In the genomic region with DNA sequence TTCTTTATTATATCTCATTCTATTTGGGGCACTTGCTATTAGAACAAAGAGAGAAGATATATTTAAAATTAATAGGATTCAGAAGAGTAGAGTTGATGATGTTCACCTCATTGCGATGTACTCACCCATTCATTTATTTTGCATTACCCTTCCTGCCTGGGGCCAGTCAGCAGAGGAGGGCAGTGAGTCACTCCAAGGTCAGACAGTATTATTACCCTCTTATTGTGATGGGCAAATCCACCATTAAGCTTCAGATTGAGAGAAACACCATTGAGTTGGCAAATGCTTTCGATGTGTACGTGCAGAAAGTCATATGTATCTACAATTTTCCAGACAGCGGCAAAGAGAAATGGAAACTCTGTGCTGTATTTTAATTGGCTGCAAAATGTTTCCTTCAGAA, we compare ENCODE assay signal across 1 cellular context.
TF ChIP-seq lines count a peak whose summit lies in the region.

No MANE protein-coding gene starts in this region.

TF ChIP-seq in H1, 55 proteins besides CTCF, POLR2A, EP300 and RAD21 (continued from another document):
- TF ChIP-seq NRF1 (IDR thresholded peaks at IDR 0.05; ENCODE audit: low read depth, low read length), result no peak
- TF ChIP-seq PHF8 (conservative IDR thresholded peaks at IDR 0.05; ENCODE audit: low read depth, low read length), result no peak
- TF ChIP-seq POLR2AphosphoS5 (IDR thresholded peaks at IDR 0.05; ENCODE audit: low read depth, low read length), result no peak
- no peak for TF ChIP-seq SIRT6 (IDR thresholded peaks at IDR 0.05; ENCODE audit: low read length)
- TF ChIP-seq, protein P1, sequence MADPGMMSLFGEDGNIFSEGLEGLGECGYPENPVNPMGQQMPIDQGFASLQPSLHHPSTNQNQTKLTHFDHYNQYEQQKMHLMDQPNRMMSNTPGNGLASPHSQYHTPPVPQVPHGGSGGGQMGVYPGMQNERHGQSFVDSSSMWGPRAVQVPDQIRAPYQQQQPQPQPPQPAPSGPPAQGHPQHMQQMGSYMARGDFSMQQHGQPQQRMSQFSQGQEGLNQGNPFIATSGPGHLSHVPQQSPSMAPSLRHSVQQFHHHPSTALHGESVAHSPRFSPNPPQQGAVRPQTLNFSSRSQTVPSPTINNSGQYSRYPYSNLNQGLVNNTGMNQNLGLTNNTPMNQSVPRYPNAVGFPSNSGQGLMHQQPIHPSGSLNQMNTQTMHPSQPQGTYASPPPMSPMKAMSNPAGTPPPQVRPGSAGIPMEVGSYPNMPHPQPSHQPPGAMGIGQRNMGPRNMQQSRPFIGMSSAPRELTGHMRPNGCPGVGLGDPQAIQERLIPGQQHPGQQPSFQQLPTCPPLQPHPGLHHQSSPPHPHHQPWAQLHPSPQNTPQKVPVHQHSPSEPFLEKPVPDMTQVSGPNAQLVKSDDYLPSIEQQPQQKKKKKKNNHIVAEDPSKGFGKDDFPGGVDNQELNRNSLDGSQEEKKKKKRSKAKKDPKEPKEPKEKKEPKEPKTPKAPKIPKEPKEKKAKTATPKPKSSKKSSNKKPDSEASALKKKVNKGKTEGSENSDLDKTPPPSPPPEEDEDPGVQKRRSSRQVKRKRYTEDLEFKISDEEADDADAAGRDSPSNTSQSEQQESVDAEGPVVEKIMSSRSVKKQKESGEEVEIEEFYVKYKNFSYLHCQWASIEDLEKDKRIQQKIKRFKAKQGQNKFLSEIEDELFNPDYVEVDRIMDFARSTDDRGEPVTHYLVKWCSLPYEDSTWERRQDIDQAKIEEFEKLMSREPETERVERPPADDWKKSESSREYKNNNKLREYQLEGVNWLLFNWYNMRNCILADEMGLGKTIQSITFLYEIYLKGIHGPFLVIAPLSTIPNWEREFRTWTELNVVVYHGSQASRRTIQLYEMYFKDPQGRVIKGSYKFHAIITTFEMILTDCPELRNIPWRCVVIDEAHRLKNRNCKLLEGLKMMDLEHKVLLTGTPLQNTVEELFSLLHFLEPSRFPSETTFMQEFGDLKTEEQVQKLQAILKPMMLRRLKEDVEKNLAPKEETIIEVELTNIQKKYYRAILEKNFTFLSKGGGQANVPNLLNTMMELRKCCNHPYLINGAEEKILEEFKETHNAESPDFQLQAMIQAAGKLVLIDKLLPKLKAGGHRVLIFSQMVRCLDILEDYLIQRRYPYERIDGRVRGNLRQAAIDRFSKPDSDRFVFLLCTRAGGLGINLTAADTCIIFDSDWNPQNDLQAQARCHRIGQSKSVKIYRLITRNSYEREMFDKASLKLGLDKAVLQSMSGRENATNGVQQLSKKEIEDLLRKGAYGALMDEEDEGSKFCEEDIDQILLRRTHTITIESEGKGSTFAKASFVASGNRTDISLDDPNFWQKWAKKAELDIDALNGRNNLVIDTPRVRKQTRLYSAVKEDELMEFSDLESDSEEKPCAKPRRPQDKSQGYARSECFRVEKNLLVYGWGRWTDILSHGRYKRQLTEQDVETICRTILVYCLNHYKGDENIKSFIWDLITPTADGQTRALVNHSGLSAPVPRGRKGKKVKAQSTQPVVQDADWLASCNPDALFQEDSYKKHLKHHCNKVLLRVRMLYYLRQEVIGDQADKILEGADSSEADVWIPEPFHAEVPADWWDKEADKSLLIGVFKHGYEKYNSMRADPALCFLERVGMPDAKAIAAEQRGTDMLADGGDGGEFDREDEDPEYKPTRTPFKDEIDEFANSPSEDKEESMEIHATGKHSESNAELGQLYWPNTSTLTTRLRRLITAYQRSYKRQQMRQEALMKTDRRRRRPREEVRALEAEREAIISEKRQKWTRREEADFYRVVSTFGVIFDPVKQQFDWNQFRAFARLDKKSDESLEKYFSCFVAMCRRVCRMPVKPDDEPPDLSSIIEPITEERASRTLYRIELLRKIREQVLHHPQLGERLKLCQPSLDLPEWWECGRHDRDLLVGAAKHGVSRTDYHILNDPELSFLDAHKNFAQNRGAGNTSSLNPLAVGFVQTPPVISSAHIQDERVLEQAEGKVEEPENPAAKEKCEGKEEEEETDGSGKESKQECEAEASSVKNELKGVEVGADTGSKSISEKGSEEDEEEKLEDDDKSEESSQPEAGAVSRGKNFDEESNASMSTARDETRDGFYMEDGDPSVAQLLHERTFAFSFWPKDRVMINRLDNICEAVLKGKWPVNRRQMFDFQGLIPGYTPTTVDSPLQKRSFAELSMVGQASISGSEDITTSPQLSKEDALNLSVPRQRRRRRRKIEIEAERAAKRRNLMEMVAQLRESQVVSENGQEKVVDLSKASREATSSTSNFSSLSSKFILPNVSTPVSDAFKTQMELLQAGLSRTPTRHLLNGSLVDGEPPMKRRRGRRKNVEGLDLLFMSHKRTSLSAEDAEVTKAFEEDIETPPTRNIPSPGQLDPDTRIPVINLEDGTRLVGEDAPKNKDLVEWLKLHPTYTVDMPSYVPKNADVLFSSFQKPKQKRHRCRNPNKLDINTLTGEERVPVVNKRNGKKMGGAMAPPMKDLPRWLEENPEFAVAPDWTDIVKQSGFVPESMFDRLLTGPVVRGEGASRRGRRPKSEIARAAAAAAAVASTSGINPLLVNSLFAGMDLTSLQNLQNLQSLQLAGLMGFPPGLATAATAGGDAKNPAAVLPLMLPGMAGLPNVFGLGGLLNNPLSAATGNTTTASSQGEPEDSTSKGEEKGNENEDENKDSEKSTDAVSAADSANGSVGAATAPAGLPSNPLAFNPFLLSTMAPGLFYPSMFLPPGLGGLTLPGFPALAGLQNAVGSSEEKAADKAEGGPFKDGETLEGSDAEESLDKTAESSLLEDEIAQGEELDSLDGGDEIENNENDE (IDR thresholded peaks at IDR 0.05; ENCODE audit: insufficient replicate concordance, low read length), result no peak
- no peak for TF ChIP-seq ZNF274 (IDR thresholded peaks at IDR 0.05; ENCODE audit: borderline replicate concordance, extremely low read depth, low read length)
- TF ChIP-seq, protein P2, sequence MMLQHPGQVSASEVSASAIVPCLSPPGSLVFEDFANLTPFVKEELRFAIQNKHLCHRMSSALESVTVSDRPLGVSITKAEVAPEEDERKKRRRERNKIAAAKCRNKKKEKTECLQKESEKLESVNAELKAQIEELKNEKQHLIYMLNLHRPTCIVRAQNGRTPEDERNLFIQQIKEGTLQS (IDR thresholded peaks at IDR 0.05; ENCODE audit: insufficient read depth, low read depth, low read length), result no peak
- TF ChIP-seq SP4 (IDR thresholded peaks at IDR 0.05; ENCODE audit: low read length), result no peak
- no peak for TF ChIP-seq KDM4A (IDR thresholded peaks at IDR 0.05; ENCODE audit: low read depth, low read length, severe bottlenecking)
- TF ChIP-seq KDM1A (IDR thresholded peaks at IDR 0.05; ENCODE audit: borderline replicate concordance, low read length), result no peak
- TF ChIP-seq BACH1 (IDR thresholded peaks at IDR 0.05; ENCODE audit: low read length), result no peak
- no peak for TF ChIP-seq CHD2 (IDR thresholded peaks at IDR 0.05; ENCODE audit: low read length)
TF ChIP-seq in H1: peak in this region for 0.
